Comparison of ENCODE assay signal across 13 cellular contexts in genomic region chr5:169856571-169856970, GRCh38.
DNase-seq lines count a peak whose midpoint lies in the region; ATAC-seq, FAIRE-seq and TF ChIP-seq lines count a peak whose summit lies in the region.
"Had no signal": no experiment of that assay in that cellular context is flagged by ENCODE, and none has a peak within 500 bp of the region (broad histone marks: within the 10 kb centered on the region; RNA-seq: fewer than 3 reads in every experiment).

No MANE protein-coding gene starts in this region.

- peaks cover 7% of the 10 kb centered on the region for H3K9me3 Mint-ChIP-seq in activated CD4-positive, alpha-beta T cell treated with anti-CD3 and anti-CD28 coated beads for 36 hours (ENCODE audit: low read depth)
- peaks cover 11% of the 10 kb centered on the region for H3K9me3 Mint-ChIP-seq in activated CD4-positive, alpha-beta T cell treated with anti-CD3 and anti-CD28 coated beads, Interleukin-2, amount 10 ng/mL, durations not matched to agents 7 days and 5 days
- H3K9me3 Mint-ChIP-seq: memory B cell had no signal

- FAIRE-seq in kidney (lab: Jason Lieb, UNC), result no peak

- H3K4me3 ChIP-seq in NB4 (ENCODE audit: low read depth, low read length) (no peak overlapping the region), kidney (ENCODE audit: low read length in 2 of 2) (no peak overlapping the region)
- H3K4me3 ChIP-seq: BLaER1, esophagus muscularis mucosa, skin epidermis had no signal

- H3K27ac ChIP-seq in kidney (ENCODE audit: low read depth in 2 of 2, low read length in 2 of 2), result no peak overlapping the region
- H3K27ac ChIP-seq: BLaER1, esophagus muscularis mucosa, skin epidermis had no signal

- no peak overlapping the region for H3K27ac Mint-ChIP-seq in activated CD4-positive, alpha-beta T cell treated with anti-CD3 and anti-CD28 coated beads for 36 hours
- no peak overlapping the region for H3K27ac Mint-ChIP-seq in activated CD4-positive, alpha-beta T cell treated with anti-CD3 and anti-CD28 coated beads, Interleukin-2, amount 10 ng/mL, durations not matched to agents 7 days and 5 days
- H3K27ac Mint-ChIP-seq: activated naive CD8-positive, alpha-beta T cell treated with anti-CD3 and anti-CD28 coated beads, Interleukin-2, amount 10 ng/mL, durations not matched to agents 7 days and 5 days; memory B cell had no signal

- no peaks in the 10 kb centered on the region for H3K27me3 Mint-ChIP-seq in activated CD4-positive, alpha-beta T cell treated with anti-CD3 and anti-CD28 coated beads for 36 hours
- H3K27me3 Mint-ChIP-seq in activated CD4-positive, alpha-beta T cell treated with anti-CD3 and anti-CD28 coated beads, Interleukin-2, amount 10 ng/mL, durations not matched to agents 7 days and 5 days, result no peaks in the 10 kb centered on the region
- H3K27me3 Mint-ChIP-seq: activated naive CD8-positive, alpha-beta T cell treated with anti-CD3 and anti-CD28 coated beads, Interleukin-2, amount 10 ng/mL, durations not matched to agents 7 days and 5 days; memory B cell had no signal

- H3K4me3 Mint-ChIP-seq in activated CD4-positive, alpha-beta T cell treated with anti-CD3 and anti-CD28 coated beads for 36 hours, result no peak overlapping the region
- H3K4me3 Mint-ChIP-seq in activated CD4-positive, alpha-beta T cell treated with anti-CD3 and anti-CD28 coated beads, Interleukin-2, amount 10 ng/mL, durations not matched to agents 7 days and 5 days, result no peak overlapping the region
- H3K4me3 Mint-ChIP-seq: activated naive CD8-positive, alpha-beta T cell treated with anti-CD3 and anti-CD28 coated beads, Interleukin-2, amount 10 ng/mL, durations not matched to agents 7 days and 5 days; memory B cell had no signal

- CTCF ChIA-PET in activated CD4-positive, alpha-beta T cell treated with anti-CD3 and anti-CD28 coated beads for 36 hours (lab: Charles Lee), result no interaction called here
- CTCF ChIA-PET in activated CD4-positive, alpha-beta T cell treated with anti-CD3 and anti-CD28 coated beads, Interleukin-2, amount 10 ng/mL, durations not matched to agents 7 days and 5 days (lab: Charles Lee), result no interaction called here

- H3K4me1 Mint-ChIP-seq in activated CD4-positive, alpha-beta T cell treated with anti-CD3 and anti-CD28 coated beads for 36 hours, result peaks cover 31% of the 10 kb centered on the region
- H3K4me1 Mint-ChIP-seq in activated CD4-positive, alpha-beta T cell treated with anti-CD3 and anti-CD28 coated beads, Interleukin-2, amount 10 ng/mL, durations not matched to agents 7 days and 5 days, result peaks cover 20% of the 10 kb centered on the region

- H3K9ac ChIP-seq in kidney (ENCODE audit: low read length in 2 of 2), result no peak overlapping the region
- H3K9ac ChIP-seq: BLaER1 had no signal

- peaks cover 38% of the 10 kb centered on the region for H3K36me3 Mint-ChIP-seq in activated CD4-positive, alpha-beta T cell treated with anti-CD3 and anti-CD28 coated beads for 36 hours (ENCODE audit: low read depth)
- H3K36me3 Mint-ChIP-seq in activated CD4-positive, alpha-beta T cell treated with anti-CD3 and anti-CD28 coated beads, Interleukin-2, amount 10 ng/mL, durations not matched to agents 7 days and 5 days (ENCODE audit: low read depth), result peaks cover 56% of the 10 kb centered on the region

- no peaks in the 10 kb centered on the region for H3K36me3 ChIP-seq in kidney (ENCODE audit: control insufficient read depth in 1 of 2, insufficient read depth in 2 of 2, low read length in 2 of 2)
- H3K36me3 ChIP-seq: esophagus muscularis mucosa had no signal

- H3K4me1 ChIP-seq in kidney (ENCODE audit: control insufficient read depth in 1 of 2, insufficient read depth in 1 of 2, low read depth in 1 of 2, low read length in 2 of 2), result no peaks in the 10 kb centered on the region
- H3K4me1 ChIP-seq: esophagus muscularis mucosa had no signal

- TF ChIP-seq POLR2A in NB4 (IDR thresholded peaks at IDR 0.05; ENCODE audit: extremely low read depth, insufficient read length), result no peak

- POLR2A ChIA-PET in activated CD4-positive, alpha-beta T cell treated with anti-CD3 and anti-CD28 coated beads for 36 hours (lab: Charles Lee), result interaction anchor here (0.7 kb wide), 1 partner anchor 9 kb away, joined by 6 read pairs; no protein-coding TSS in a partner anchor
- POLR2A ChIA-PET in activated CD4-positive, alpha-beta T cell treated with anti-CD3 and anti-CD28 coated beads, Interleukin-2, amount 10 ng/mL, durations not matched to agents 7 days and 5 days (lab: Charles Lee), result no interaction called here

- intact Hi-C loops in activated CD4-positive, alpha-beta T cell treated with anti-CD3 and anti-CD28 coated beads for 36 hours (cut with DNase I, micrococcal nuclease), result no loop called here
- intact Hi-C loops in kidney (cut with DNase I), result no loop called here

- H3K9me3 ChIP-seq in kidney (ENCODE audit: control insufficient read depth in 1 of 2, low read length in 2 of 2), result peaks cover 0 to under 1% of the 10 kb centered on the region in 2 donors

- TF ChIP-seq CTCF in NB4 (IDR thresholded peaks at IDR 0.05; ENCODE audit: low read depth, low read length), result no peak
- TF ChIP-seq CTCF in omental fat pad (IDR thresholded peaks at IDR 0.05), result no peak
- TF ChIP-seq CTCF in kidney (IDR thresholded peaks at IDR 0.05; ENCODE audit: borderline replicate concordance, extremely low read depth, insufficient read depth), result no peak

- peak; percentile 95 for ATAC-seq in activated CD4-positive, alpha-beta T cell treated with anti-CD3 and anti-CD28 coated beads for 36 hours
- peak; percentile 63 for ATAC-seq in omental fat pad (ENCODE audit: low FRiP score)
- ATAC-seq in HG02840 (IDR thresholded peaks at IDR 0.05; ENCODE audit: low FRiP score, unreplicated experiment), result no peak

- peak; percentile 31 for DNase-seq in activated CD4-positive, alpha-beta T cell treated with anti-CD3 and anti-CD28 coated beads for 36 hours
- DNase-seq in activated CD4-positive, alpha-beta T cell treated with anti-CD3 and anti-CD28 coated beads, Interleukin-2, amount 10 ng/mL, durations not matched to agents 7 days and 5 days, result no peak
- peak; percentile 60 for DNase-seq in NB4 (ENCODE audit: low read depth)
- peak; percentile 83 for DNase-seq in dedifferentiated amniotic fluid mesenchymal stem cell (ENCODE audit: extremely low spot score)
- no peak for DNase-seq in omental fat pad (ENCODE audit: low spot score)
- no peak for DNase-seq in D341Med (ENCODE audit: low spot score)
- no peak for DNase-seq in kidney
- DNase-seq: activated naive CD8-positive, alpha-beta T cell treated with anti-CD3 and anti-CD28 coated beads, Interleukin-2, amount 10 ng/mL, durations not matched to agents 7 days and 5 days had no signal

Comparison
In these comparisons a context has a peak if more than half of its experiments do, and no peak if none do; other contexts are left out.
1. DNase-seq: peak in activated CD4-positive, alpha-beta T cell treated with anti-CD3 and anti-CD28 coated beads for 36 hours (single experiment), NB4 (single experiment) and dedifferentiated amniotic fluid mesenchymal stem cell (single experiment); none in activated CD4-positive, alpha-beta T cell treated with anti-CD3 and anti-CD28 coated beads, Interleukin-2, amount 10 ng/mL, durations not matched to agents 7 days and 5 days (single experiment), omental fat pad (single experiment), D341Med (single experiment) and kidney (single experiment).